In genomic region chr9:118767571-118767970, GRCh38 we compare ENCODE assay signal across 24 cellular contexts.
"Had no signal": no experiment of that assay in that cellular context is flagged by ENCODE, and none has a peak within 500 bp of the region (broad histone marks: within the 10 kb centered on the region; RNA-seq: fewer than 3 reads in every experiment).

No MANE protein-coding gene starts in this region.

- FAIRE-seq: endometrium, islet of Langerhans, keratinocyte had no signal

- DNase-seq: colonic mucosa; cortex of kidney; effector CD8-positive, alpha-beta T cell; effector memory CD8-positive, alpha-beta T cell; endodermal cell; erythroblast; esophagus squamous epithelium; foreskin fibroblast; foreskin melanocyte; gastrocnemius medialis; glutamatergic neuron; head of caudate nucleus; heart right ventricle; hippocampal formation; left cardiac atrium; left lung; left ventricle myocardium superior; lower lobe of right lung; mesenchymal stem cell; mucosa of descending colon; naive B cell had no signal
